1 cellular context compared by ENCODE assay signal in the genomic region with DNA sequence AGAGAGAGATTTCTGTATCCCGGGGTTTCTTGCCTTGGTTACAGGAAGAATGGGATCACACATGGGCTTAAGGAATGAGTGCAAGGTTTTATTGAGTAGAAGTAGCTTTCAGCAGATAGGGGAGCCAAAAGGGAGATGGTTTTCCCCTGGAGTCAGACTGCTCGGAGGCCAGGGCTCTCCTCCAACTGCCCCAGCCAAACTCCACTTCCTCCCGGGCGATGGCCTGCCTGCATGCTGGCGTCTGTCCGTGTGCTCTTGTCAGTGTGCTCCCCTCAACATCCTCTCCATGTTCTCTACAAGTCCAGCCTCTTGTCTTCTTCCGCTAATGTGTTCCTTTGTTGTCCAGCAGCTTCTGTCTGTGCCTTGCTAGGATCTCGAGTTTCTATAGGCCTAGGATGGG.
TF ChIP-seq lines count a peak whose summit lies in the region.

No MANE protein-coding gene starts in this region.

TF ChIP-seq in WTC11, 78 proteins besides CTCF, POLR2A, EP300 and RAD21 (continued from another document):
- no peak for TF ChIP-seq E2F1 (CRISPR knock-in tag; IDR thresholded peaks at IDR 0.05)
- TF ChIP-seq ZBTB21 (CRISPR knock-in tag; IDR thresholded peaks at IDR 0.05; ENCODE audit: borderline replicate concordance), result no peak
- TF ChIP-seq, protein P1, sequence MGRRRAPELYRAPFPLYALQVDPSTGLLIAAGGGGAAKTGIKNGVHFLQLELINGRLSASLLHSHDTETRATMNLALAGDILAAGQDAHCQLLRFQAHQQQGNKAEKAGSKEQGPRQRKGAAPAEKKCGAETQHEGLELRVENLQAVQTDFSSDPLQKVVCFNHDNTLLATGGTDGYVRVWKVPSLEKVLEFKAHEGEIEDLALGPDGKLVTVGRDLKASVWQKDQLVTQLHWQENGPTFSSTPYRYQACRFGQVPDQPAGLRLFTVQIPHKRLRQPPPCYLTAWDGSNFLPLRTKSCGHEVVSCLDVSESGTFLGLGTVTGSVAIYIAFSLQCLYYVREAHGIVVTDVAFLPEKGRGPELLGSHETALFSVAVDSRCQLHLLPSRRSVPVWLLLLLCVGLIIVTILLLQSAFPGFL (CRISPR knock-in tag; IDR thresholded peaks at IDR 0.05; ENCODE audit: borderline replicate concordance), result no peak
- TF ChIP-seq TEAD1 (CRISPR knock-in tag; IDR thresholded peaks at IDR 0.05), result no peak
TF ChIP-seq in WTC11: peak in this region for 0.
